Comparison of ENCODE assay signal across 12 cellular contexts in the genomic region with DNA sequence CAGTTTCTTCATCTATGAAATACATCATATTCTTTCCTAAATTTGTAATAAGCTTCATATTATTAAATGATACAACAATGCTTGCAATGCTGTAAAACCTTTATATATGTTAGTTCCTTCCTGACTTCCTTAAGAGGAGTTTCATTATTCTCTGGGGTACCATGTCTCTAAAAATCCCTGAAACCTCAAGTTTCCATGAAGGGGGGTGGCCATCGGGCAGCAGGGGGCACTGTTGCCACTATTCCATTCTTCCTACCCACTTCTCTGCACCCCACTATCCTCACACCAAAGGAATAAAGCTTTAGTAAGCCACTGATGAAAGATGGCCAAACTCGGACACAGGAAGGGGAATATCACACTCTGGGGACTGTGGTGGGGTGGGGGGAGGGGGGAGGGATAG. TPM values are rescaled to one million over a fixed set of nuclear protein-coding genes. Genes with fewer than 3 reads are reported as not detected.
DNase-seq lines count a peak whose midpoint lies in the region; ATAC-seq, FAIRE-seq and TF ChIP-seq lines count a peak whose summit lies in the region.
"Had no signal": no experiment of that assay in that cellular context is flagged by ENCODE, and none has a peak within 500 bp of the region (broad histone marks: within the 10 kb centered on the region; RNA-seq: fewer than 3 reads in every experiment).

No MANE protein-coding gene starts in this region.

- H3K79me2 ChIP-seq in HCT116 (ENCODE audit: insufficient read depth, low read length): no peaks in the 10 kb centered on the region

- peak; percentile 73 for FAIRE-seq in TTC549 (lab: Jason Lieb, UNC)

- intact Hi-C loops in HCT116 (cut with micrococcal nuclease): no loop called here

- H3K9me3 ChIP-seq in HCT116 (ENCODE audit: control insufficient read depth in 1 of 2, insufficient read depth in 1 of 2, low read depth in 1 of 2, low read length in 2 of 2) (no peaks in the 10 kb centered on the region), iPS-18a (ENCODE audit: control insufficient read depth, low read depth, low read length) (no peaks in the 10 kb centered on the region)
- H3K9me3 ChIP-seq: left lung had no signal

- H2AFZ ChIP-seq in HCT116 (ENCODE audit: low read depth, low read length, poor library complexity, severe bottlenecking): no peak overlapping the region

- H3K4me1 ChIP-seq in HCT116 (ENCODE audit: control insufficient read depth in 1 of 2, insufficient read depth in 2 of 2, low read length in 2 of 2): peaks cover 0 to 9% of the 10 kb centered on the region in 2 experiments; a peak in 2 of 4 replicates
- H3K4me1 ChIP-seq in iPS-18a (ENCODE audit: control insufficient read depth, low read depth, low read length): peaks cover 27% of the 10 kb centered on the region
- H3K4me1 ChIP-seq: left lung had no signal

- peak; percentile 20; the same call in 1 of the 2 replicates for TF ChIP-seq RAD21 in HCT116 (IDR thresholded peaks at IDR 0.05; ENCODE audit: low read depth)

- BruUV-seq in HCT116 (replicated peaks; lab: Mats Ljungman, UMichigan): no TSS peak

- POLR2A ChIA-PET in HCT116 (lab: Charles Lee): no interaction called here

- H3K36me3 ChIP-seq in HCT116 (ENCODE audit: control insufficient read depth in 1 of 2, insufficient read depth in 2 of 2, low read length in 2 of 2): no peaks in the 10 kb centered on the region
- H3K36me3 ChIP-seq in iPS-18a (ENCODE audit: control insufficient read depth, low read depth, low read length): no peaks in the 10 kb centered on the region
- H3K36me3 ChIP-seq: left lung had no signal

- no peak for TF ChIP-seq POLR2A in HCT116 (IDR thresholded peaks at IDR 0.05; ENCODE audit: borderline replicate concordance, extremely low read depth, insufficient read depth, insufficient read length)

- no peak overlapping the region for H3K4me2 ChIP-seq in HCT116 (ENCODE audit: low read length)

- H3K9ac ChIP-seq in HCT116 (ENCODE audit: low read length) (no peak overlapping the region), iPS-18a (ENCODE audit: low read length) (no peak overlapping the region)

- DNase-seq in EL (peak; percentile 20), HCT116 (ENCODE audit: low read depth, low spot score) (no peak), NCI-H2107 (lab: John Stamatoyannopoulos, UW) (no peak), NCI-H146 treated with DMSO at 0.1 percent for 48 hours (lab: John Stamatoyannopoulos, UW; ENCODE audit: unreplicated experiment) (no peak), LoVo (ENCODE audit: low spot score) (no peak)
- DNase-seq: left lung had no signal

- no peaks in the 10 kb centered on the region for H4K20me1 ChIP-seq in HCT116 (ENCODE audit: insufficient read depth)

- H3K4me3 ChIP-seq in HCT116 (replicated peaks in 1 of 2; ENCODE audit: low read depth in 1 of 2, low read length in 2 of 2) (no peak overlapping the region), iPS-18a (ENCODE audit: low read length) (no peak overlapping the region)
- H3K4me3 ChIP-seq: left lung had no signal

- H3K9me2 ChIP-seq in HCT116 (ENCODE audit: insufficient read depth): no peaks in the 10 kb centered on the region

- TF ChIP-seq CTCF in HCT116 (IDR thresholded peaks at IDR 0.05 in 2 of 3, conservative IDR thresholded peaks at IDR 0.05 in 1 of 3; ENCODE audit: borderline replicate concordance in 1 of 3, insufficient read depth in 1 of 3, low read depth in 2 of 3, low read length in 2 of 3): peak in 2 of 3 experiments; percentile 50 to 52; a peak in 4 of 6 replicates

- CTCF ChIA-PET in HCT116 (lab: Charles Lee): interaction anchor here (0.9 to 1.9 kb wide), 4 partner anchors 12 to 38 kb away, joined by 3 to 5 read pairs (median 4); no protein-coding TSS in a partner anchor

- H3K27me3 ChIP-seq in HCT116 (ENCODE audit: insufficient read depth, low read length): no peaks in the 10 kb centered on the region
- H3K27me3 ChIP-seq in iPS-18a (ENCODE audit: control insufficient read depth, insufficient read depth, low read length): no peaks in the 10 kb centered on the region

- ATAC-seq in HCT116 (peak; percentile 54), esophagus mucosa (no peak)
- ATAC-seq: effector memory CD8-positive, alpha-beta T cell; left lung had no signal

- H3K27ac ChIP-seq in HCT116 (ENCODE audit: low read depth, low read length) (no peak overlapping the region), iPS-18a (ENCODE audit: low read length) (peak overlapping the region; percentile 5)
- H3K27ac ChIP-seq: left lung had no signal

- RAD21 ChIA-PET in HCT116 (lab: Charles Lee; ENCODE audit: low non-redundant PET in 1 of 2, low total read pairs in 2 of 2, uncharacterized antibody in 2 of 2, unreplicated experiment in 2 of 2): no interaction called here

TF ChIP-seq in HCT116, 20 proteins besides CTCF, POLR2A, EP300 and RAD21:
- TF ChIP-seq SP1 (IDR thresholded peaks at IDR 0.05; ENCODE audit: low read depth): no peak
- TF ChIP-seq EZH2phosphoT487 (IDR thresholded peaks at IDR 0.05; ENCODE audit: borderline replicate concordance): no peak
- TF ChIP-seq FOSL1 (IDR thresholded peaks at IDR 0.05; ENCODE audit: low read depth): no peak
- TF ChIP-seq, protein P1, sequence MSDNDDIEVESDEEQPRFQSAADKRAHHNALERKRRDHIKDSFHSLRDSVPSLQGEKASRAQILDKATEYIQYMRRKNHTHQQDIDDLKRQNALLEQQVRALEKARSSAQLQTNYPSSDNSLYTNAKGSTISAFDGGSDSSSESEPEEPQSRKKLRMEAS (IDR thresholded peaks at IDR 0.05): no peak
- no peak for TF ChIP-seq EGR1 (IDR thresholded peaks at IDR 0.05; ENCODE audit: low read depth)
- no peak for TF ChIP-seq ELF1 (IDR thresholded peaks at IDR 0.05; ENCODE audit: borderline replicate concordance, low read depth)
- TF ChIP-seq ZNF274 (IDR thresholded peaks at IDR 0.05; ENCODE audit: low read depth, low read length): no peak
- TF ChIP-seq CBX3 (IDR thresholded peaks at IDR 0.05; ENCODE audit: low read depth): no peak
- TF ChIP-seq, protein P2, sequence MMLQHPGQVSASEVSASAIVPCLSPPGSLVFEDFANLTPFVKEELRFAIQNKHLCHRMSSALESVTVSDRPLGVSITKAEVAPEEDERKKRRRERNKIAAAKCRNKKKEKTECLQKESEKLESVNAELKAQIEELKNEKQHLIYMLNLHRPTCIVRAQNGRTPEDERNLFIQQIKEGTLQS (IDR thresholded peaks at IDR 0.05): no peak
- TF ChIP-seq, protein P3, sequence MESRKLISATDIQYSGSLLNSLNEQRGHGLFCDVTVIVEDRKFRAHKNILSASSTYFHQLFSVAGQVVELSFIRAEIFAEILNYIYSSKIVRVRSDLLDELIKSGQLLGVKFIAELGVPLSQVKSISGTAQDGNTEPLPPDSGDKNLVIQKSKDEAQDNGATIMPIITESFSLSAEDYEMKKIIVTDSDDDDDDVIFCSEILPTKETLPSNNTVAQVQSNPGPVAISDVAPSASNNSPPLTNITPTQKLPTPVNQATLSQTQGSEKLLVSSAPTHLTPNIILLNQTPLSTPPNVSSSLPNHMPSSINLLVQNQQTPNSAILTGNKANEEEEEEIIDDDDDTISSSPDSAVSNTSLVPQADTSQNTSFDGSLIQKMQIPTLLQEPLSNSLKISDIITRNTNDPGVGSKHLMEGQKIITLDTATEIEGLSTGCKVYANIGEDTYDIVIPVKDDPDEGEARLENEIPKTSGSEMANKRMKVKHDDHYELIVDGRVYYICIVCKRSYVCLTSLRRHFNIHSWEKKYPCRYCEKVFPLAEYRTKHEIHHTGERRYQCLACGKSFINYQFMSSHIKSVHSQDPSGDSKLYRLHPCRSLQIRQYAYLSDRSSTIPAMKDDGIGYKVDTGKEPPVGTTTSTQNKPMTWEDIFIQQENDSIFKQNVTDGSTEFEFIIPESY (IDR thresholded peaks at IDR 0.05; ENCODE audit: extremely low read depth, insufficient replicate concordance, low read length): no peak
- no peak for TF ChIP-seq JUND (IDR thresholded peaks at IDR 0.05)
- TF ChIP-seq YY1 (IDR thresholded peaks at IDR 0.05; ENCODE audit: extremely low read depth, insufficient replicate concordance, low read depth, low read length): no peak
- no peak for TF ChIP-seq TCF7L2 (IDR thresholded peaks at IDR 0.05; ENCODE audit: borderline replicate concordance, extremely low read depth, insufficient read depth, insufficient read length)
- TF ChIP-seq, protein P4, sequence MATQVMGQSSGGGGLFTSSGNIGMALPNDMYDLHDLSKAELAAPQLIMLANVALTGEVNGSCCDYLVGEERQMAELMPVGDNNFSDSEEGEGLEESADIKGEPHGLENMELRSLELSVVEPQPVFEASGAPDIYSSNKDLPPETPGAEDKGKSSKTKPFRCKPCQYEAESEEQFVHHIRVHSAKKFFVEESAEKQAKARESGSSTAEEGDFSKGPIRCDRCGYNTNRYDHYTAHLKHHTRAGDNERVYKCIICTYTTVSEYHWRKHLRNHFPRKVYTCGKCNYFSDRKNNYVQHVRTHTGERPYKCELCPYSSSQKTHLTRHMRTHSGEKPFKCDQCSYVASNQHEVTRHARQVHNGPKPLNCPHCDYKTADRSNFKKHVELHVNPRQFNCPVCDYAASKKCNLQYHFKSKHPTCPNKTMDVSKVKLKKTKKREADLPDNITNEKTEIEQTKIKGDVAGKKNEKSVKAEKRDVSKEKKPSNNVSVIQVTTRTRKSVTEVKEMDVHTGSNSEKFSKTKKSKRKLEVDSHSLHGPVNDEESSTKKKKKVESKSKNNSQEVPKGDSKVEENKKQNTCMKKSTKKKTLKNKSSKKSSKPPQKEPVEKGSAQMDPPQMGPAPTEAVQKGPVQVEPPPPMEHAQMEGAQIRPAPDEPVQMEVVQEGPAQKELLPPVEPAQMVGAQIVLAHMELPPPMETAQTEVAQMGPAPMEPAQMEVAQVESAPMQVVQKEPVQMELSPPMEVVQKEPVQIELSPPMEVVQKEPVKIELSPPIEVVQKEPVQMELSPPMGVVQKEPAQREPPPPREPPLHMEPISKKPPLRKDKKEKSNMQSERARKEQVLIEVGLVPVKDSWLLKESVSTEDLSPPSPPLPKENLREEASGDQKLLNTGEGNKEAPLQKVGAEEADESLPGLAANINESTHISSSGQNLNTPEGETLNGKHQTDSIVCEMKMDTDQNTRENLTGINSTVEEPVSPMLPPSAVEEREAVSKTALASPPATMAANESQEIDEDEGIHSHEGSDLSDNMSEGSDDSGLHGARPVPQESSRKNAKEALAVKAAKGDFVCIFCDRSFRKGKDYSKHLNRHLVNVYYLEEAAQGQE (IDR thresholded peaks at IDR 0.05; ENCODE audit: low read depth): no peak
- TF ChIP-seq SRF (IDR thresholded peaks at IDR 0.05; ENCODE audit: low read depth): no peak
- no peak for TF ChIP-seq ZFX (IDR thresholded peaks at IDR 0.05)
- TF ChIP-seq CEBPB (IDR thresholded peaks at IDR 0.05; ENCODE audit: low read depth): no peak
- no peak for TF ChIP-seq EZH2 (IDR thresholded peaks at IDR 0.05)

RNA-seq across cellular contexts. Expression of a gene that starts 9.0 kb away (rescaled TPM):
- not detected for total RNA-seq in HCT116 (2021; ENCODE audit: unreplicated experiment)
- not detected in 2 replicates for polyA plus RNA-seq in HCT116 (2012)
- total RNA-seq in esophagus mucosa: not detected
- total RNA-seq: left lung, NCI-H460, renal cortical epithelial cell had no signal
